Comparison of ENCODE assay signal across 9 cellular contexts in the genomic region with DNA sequence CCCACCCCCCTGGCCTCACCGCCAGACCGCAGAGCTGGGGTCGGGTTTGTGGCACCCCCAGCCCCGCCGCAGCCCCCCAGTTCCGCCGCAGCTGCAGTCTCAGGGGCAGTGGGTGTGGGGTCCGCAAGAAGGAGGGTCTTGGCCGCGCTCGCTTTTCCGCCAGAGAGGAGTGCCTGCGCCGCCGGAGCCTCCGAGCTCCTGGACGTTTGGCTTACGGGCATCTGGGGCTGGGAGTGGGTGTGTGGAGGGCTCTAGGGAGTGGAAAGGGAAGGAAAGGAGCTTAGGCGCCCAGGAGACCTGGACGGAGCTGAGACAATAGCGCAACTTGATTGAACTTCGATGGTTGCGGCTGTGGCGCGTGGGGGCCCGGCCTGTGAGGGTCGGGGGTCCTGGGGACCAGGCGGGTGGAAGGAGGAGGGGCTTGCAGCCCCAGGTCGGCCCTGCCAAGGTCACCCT.
A peak's percentile ranks its signal among the peaks of the same experiment; 100 is the strongest.
DNase-seq lines count a peak whose midpoint lies in the region; ATAC-seq and TF ChIP-seq lines count a peak whose summit lies in the region.
"Had no signal": no experiment of that assay in that cellular context is flagged by ENCODE, and none has a peak within 500 bp of the region (broad histone marks: within the 10 kb centered on the region; RNA-seq: fewer than 3 reads in every experiment).

No MANE protein-coding gene starts in this region.

- H3K9me3 ChIP-seq in left lung (no peaks in the 10 kb centered on the region), thoracic aorta (no peaks in the 10 kb centered on the region)

- H3K4me3 Mint-ChIP-seq in activated CD4-positive, alpha-beta T cell treated with anti-CD3 and anti-CD28 coated beads for 36 hours: peak overlapping the region; percentile 73
- peak overlapping the region; percentile 91 to 98 (median 95) for H3K4me3 Mint-ChIP-seq in brain

- no peak overlapping the region for H3K27ac Mint-ChIP-seq in activated CD4-positive, alpha-beta T cell treated with anti-CD3 and anti-CD28 coated beads for 36 hours
- peak overlapping the region; percentile 76 to 98 (median 90) for H3K27ac Mint-ChIP-seq in brain

- no peaks in the 10 kb centered on the region for H3K9me3 Mint-ChIP-seq in activated CD4-positive, alpha-beta T cell treated with anti-CD3 and anti-CD28 coated beads for 36 hours (ENCODE audit: low read depth)
- peaks cover 0 to 2% (median 0%) of the 10 kb centered on the region in 5 experiments for H3K9me3 Mint-ChIP-seq in brain

- DNase-seq in activated CD4-positive, alpha-beta T cell treated with anti-CD3 and anti-CD28 coated beads for 36 hours: peak; percentile 7
- no peak for DNase-seq in activated CD4-positive, alpha-beta T cell treated with anti-CD3 and anti-CD28 coated beads for 48 hours
- DNase-seq in left lung (no peak), thoracic aorta (ENCODE audit: low spot score) (no peak), SK-N-DZ (ENCODE audit: low spot score) (no peak)

- H3K27me3 Mint-ChIP-seq in activated CD4-positive, alpha-beta T cell treated with anti-CD3 and anti-CD28 coated beads for 36 hours: peaks cover 9% of the 10 kb centered on the region
- H3K27me3 Mint-ChIP-seq in brain: peaks cover 16% of the 10 kb centered on the region

- H3K36me3 ChIP-seq in left lung (no peaks in the 10 kb centered on the region), thoracic aorta (no peaks in the 10 kb centered on the region)

- POLR2A ChIA-PET in activated CD4-positive, alpha-beta T cell treated with anti-CD3 and anti-CD28 coated beads for 36 hours (lab: Charles Lee): no interaction called here

- H3K36me3 Mint-ChIP-seq in activated CD4-positive, alpha-beta T cell treated with anti-CD3 and anti-CD28 coated beads for 36 hours (ENCODE audit: low read depth): no peaks in the 10 kb centered on the region
- peaks cover 8% of the 10 kb centered on the region for H3K36me3 Mint-ChIP-seq in brain

- H3K4me1 ChIP-seq in left lung (peaks cover 15 to 29% of the 10 kb centered on the region in 2 donors), thoracic aorta (ENCODE audit: control insufficient read depth in 1 of 2, low read depth in 2 of 2) (peaks cover 31 to 72% of the 10 kb centered on the region in 2 donors)

- ATAC-seq in activated CD4-positive, alpha-beta T cell treated with anti-CD3 and anti-CD28 coated beads for 36 hours: peak; percentile 15
- ATAC-seq in left lung: peak; percentile 57
- no peak for ATAC-seq in thoracic aorta (ENCODE audit: insufficient number of reproducible peaks, low FRiP score, low read depth)
- no peak for ATAC-seq in HG02763 (IDR thresholded peaks at IDR 0.05; ENCODE audit: unreplicated experiment)
- ATAC-seq in GM19324 (IDR thresholded peaks at IDR 0.05; ENCODE audit: low FRiP score, unreplicated experiment): no peak

- H3K27ac ChIP-seq in left lung: peak overlapping the region in 1 of 2 donors; percentile 41
- peak overlapping the region; percentile 91 to 96 for H3K27ac ChIP-seq in thoracic aorta
- H3K27ac ChIP-seq: SK-N-MC had no signal

- H3K4me1 Mint-ChIP-seq in activated CD4-positive, alpha-beta T cell treated with anti-CD3 and anti-CD28 coated beads for 36 hours: peaks cover 9% of the 10 kb centered on the region
- H3K4me1 Mint-ChIP-seq in brain: peaks cover 73% of the 10 kb centered on the region

- intact Hi-C loops in activated CD4-positive, alpha-beta T cell treated with anti-CD3 and anti-CD28 coated beads for 36 hours (cut with DNase I, micrococcal nuclease): no loop called here
- intact Hi-C loops in left lung (cut with DNase I): no loop called here

- TF ChIP-seq CTCF in brain (conservative IDR thresholded peaks at IDR 0.05) (no peak), left lung (IDR thresholded peaks at IDR 0.05) (no peak), thoracic aorta (IDR thresholded peaks at IDR 0.05) (no peak)

- H3K4me3 ChIP-seq in left lung (peak overlapping the region; percentile 55 to 60), thoracic aorta (peak overlapping the region; percentile 86)
- H3K4me3 ChIP-seq: SK-N-MC had no signal

- CTCF ChIA-PET in activated CD4-positive, alpha-beta T cell treated with anti-CD3 and anti-CD28 coated beads for 36 hours (lab: Charles Lee): interaction anchor here (0.6 to 1.7 kb wide), 6 partner anchors 17 to 53 kb away, joined by 3 to 8 read pairs (median 4); no protein-coding TSS in a partner anchor

- H3K27me3 ChIP-seq in left lung: peaks cover 0 to 26% of the 10 kb centered on the region in 2 donors
- H3K27me3 ChIP-seq in thoracic aorta (replicated peaks; ENCODE audit: insufficient read depth): no peaks in the 10 kb centered on the region

Comparison
In these comparisons a context has a peak if more than half of its experiments do, and no peak if none do; other contexts are left out.
1. ATAC-seq: peak in activated CD4-positive, alpha-beta T cell treated with anti-CD3 and anti-CD28 coated beads for 36 hours (single experiment) and left lung (single experiment); none in thoracic aorta (single experiment), HG02763 (single experiment) and GM19324 (single experiment).